Comparison of ENCODE assay signal across 22 cellular contexts in genomic region chr2:234565842-234566619, GRCh38.
A peak's percentile ranks its signal among the peaks of the same experiment; 100 is the strongest.
DNase-seq lines count a peak whose midpoint lies in the region; ATAC-seq, FAIRE-seq and TF ChIP-seq lines count a peak whose summit lies in the region.
"Had no signal": no experiment of that assay in that cellular context is flagged by ENCODE, and none has a peak within 500 bp of the region (broad histone marks: within the 10 kb centered on the region; RNA-seq: fewer than 3 reads in every experiment).

No MANE protein-coding gene starts in this region.

- H3K4me3 Mint-ChIP-seq in astrocyte (ENCODE audit: unreplicated experiment) (no peak overlapping the region), naive B cell (peak overlapping the region in 3 of 8 donors; percentile 31 to 65 (median 58))
- peak overlapping the region in 1 of 2 donors; percentile 70 for H3K4me3 Mint-ChIP-seq in stimulated activated naive B cell treated with anti-CD40 and anti-IgM and Interleukin-4, amounts not matched to agents 10 μg/mL and 1 μg/mL and 100 μg/mL, for 72 hours
- H3K4me3 Mint-ChIP-seq: CD4-positive, alpha-beta T cell had no signal

- no peak for ATAC-seq in naive B cell (ENCODE audit: low read depth in 2 of 2)
- peak in 1 of 2 donors; percentile 23 for ATAC-seq in stimulated activated naive B cell treated with anti-CD40 and anti-IgM and Interleukin-4, amounts not matched to agents 10 μg/mL and 1 μg/mL and 100 μg/mL, for 72 hours (replicated peaks)
- no peak for ATAC-seq in GM18907 (IDR thresholded peaks at IDR 0.05; ENCODE audit: unreplicated experiment)
- ATAC-seq in HG03342 (IDR thresholded peaks at IDR 0.05; ENCODE audit: unreplicated experiment) = no peak
- ATAC-seq: K562, Right ventricle myocardium inferior had no signal

- H3K4me3 ChIP-seq in HEK293 (ENCODE audit: low read depth, low read length) (no peak overlapping the region), astrocyte (ENCODE audit: insufficient read depth, low read depth, low read length) (no peak overlapping the region)
- H3K4me3 ChIP-seq: GM23248, HAP-1, K562 had no signal

- H3K27ac Mint-ChIP-seq in astrocyte (ENCODE audit: unreplicated experiment) (peak overlapping the region; percentile 50), naive B cell (peak overlapping the region in 4 of 6 donors; percentile 14 to 81 (median 40))
- H3K27ac Mint-ChIP-seq in stimulated activated naive B cell treated with anti-CD40 and anti-IgM and Interleukin-4, amounts not matched to agents 10 μg/mL and 1 μg/mL and 100 μg/mL, for 72 hours = peak overlapping the region; percentile 98
- H3K27ac Mint-ChIP-seq: CD4-positive, alpha-beta T cell had no signal

- H3K4me1 Mint-ChIP-seq in astrocyte (ENCODE audit: low read depth, unreplicated experiment) = peaks cover 39% of the 10 kb centered on the region
- peaks cover 51 to 65% (median 64%) of the 10 kb centered on the region in 3 donors for H3K4me1 Mint-ChIP-seq in naive B cell
- H3K4me1 Mint-ChIP-seq in stimulated activated naive B cell treated with anti-CD40 and anti-IgM and Interleukin-4, amounts not matched to agents 10 μg/mL and 1 μg/mL and 100 μg/mL, for 72 hours = peaks cover 50 to 65% of the 10 kb centered on the region in 2 donors

- H3K36me3 Mint-ChIP-seq in astrocyte (ENCODE audit: low read depth, unreplicated experiment) (no peaks in the 10 kb centered on the region), naive B cell (no peaks in the 10 kb centered on the region)
- peaks cover 1 to 13% of the 10 kb centered on the region in 2 donors for H3K36me3 Mint-ChIP-seq in stimulated activated naive B cell treated with anti-CD40 and anti-IgM and Interleukin-4, amounts not matched to agents 10 μg/mL and 1 μg/mL and 100 μg/mL, for 72 hours

- POLR2A ChIA-PET in HEK293 (lab: Yijun Ruan, JAX) = no interaction called here

- H3K36me3 ChIP-seq in HEK293 (ENCODE audit: control insufficient read depth in 2 of 2, insufficient read depth in 1 of 2, low read length in 2 of 2) (no peaks in the 10 kb centered on the region), astrocyte (ENCODE audit: insufficient read depth, low read length) (no peaks in the 10 kb centered on the region)
- H3K36me3 ChIP-seq: HAP-1 had no signal

- H2AFZ ChIP-seq in astrocyte (ENCODE audit: low read depth, low read length) = peak overlapping the region; percentile 32
- H2AFZ ChIP-seq: GM23248 had no signal

- H3K4me2 ChIP-seq in astrocyte (ENCODE audit: low read length) = no peak overlapping the region
- H3K4me2 ChIP-seq: SK-N-SH had no signal

- no peak overlapping the region for H3K9ac ChIP-seq in astrocyte (ENCODE audit: low read length)
- H3K9ac ChIP-seq: SK-N-SH had no signal

- no peaks in the 10 kb centered on the region for H4K20me1 ChIP-seq in astrocyte (ENCODE audit: insufficient read depth, low read length)

- CTCF ChIA-PET in HEK293 (lab: Yijun Ruan, JAX) = interaction anchor here (0.6 to 2.6 kb wide), 6 partner anchors 10 to 724 kb away, joined by 3 to 9 read pairs (median 3); no protein-coding TSS in a partner anchor

- H3K27ac ChIP-seq in HEK293 (ENCODE audit: extremely low read depth, low read depth, low read length) = no peak overlapping the region
- no peak overlapping the region for H3K27ac ChIP-seq in astrocyte (ENCODE audit: low read depth, low read length)
- H3K27ac ChIP-seq: GM23248 had no signal

- H3K27me3 Mint-ChIP-seq in astrocyte (ENCODE audit: low read depth, unreplicated experiment) = no peaks in the 10 kb centered on the region
- no peaks in the 10 kb centered on the region for H3K27me3 Mint-ChIP-seq in naive B cell
- H3K27me3 Mint-ChIP-seq in stimulated activated naive B cell treated with anti-CD40 and anti-IgM and Interleukin-4, amounts not matched to agents 10 μg/mL and 1 μg/mL and 100 μg/mL, for 72 hours = no peaks in the 10 kb centered on the region

- no peaks in the 10 kb centered on the region for H3K27me3 ChIP-seq in astrocyte (ENCODE audit: insufficient read depth, low read length)

- H3K9me3 ChIP-seq in HEK293 (ENCODE audit: control insufficient read depth, insufficient read depth, low read depth, low read length) = no peaks in the 10 kb centered on the region
- no peaks in the 10 kb centered on the region for H3K9me3 ChIP-seq in astrocyte (ENCODE audit: insufficient read depth, low read depth, low read length)
- H3K9me3 ChIP-seq: Caco-2, HAP-1, SK-N-SH had no signal

- FAIRE-seq in astrocyte (lab: Jason Lieb, UNC) = no peak
- FAIRE-seq: K562, RCC 7860 had no signal

- no peaks in the 10 kb centered on the region for H3K79me2 ChIP-seq in astrocyte (ENCODE audit: insufficient read depth, low read length)

- DNase-seq in astrocyte (ENCODE audit: low read depth) = no peak
- no peak for DNase-seq in naive B cell
- DNase-seq in stimulated activated naive B cell treated with anti-CD40 and anti-IgM and Interleukin-4, amounts not matched to agents 10 μg/mL and 1 μg/mL and 100 μg/mL, for 72 hours = no peak
- no peak for DNase-seq in AG20443 (ENCODE audit: low spot score)
- DNase-seq: ACHN; AML-193; Caco-2; CD4-positive, alpha-beta T cell; GF-D8; GM23248; NCI-H187; NCI-H2107; NCI-H510A treated with DMSO at 0.1 percent for 48 hours; NCI-H774 had no signal

- H3K9me3 Mint-ChIP-seq in astrocyte (ENCODE audit: unreplicated experiment) (no peaks in the 10 kb centered on the region), naive B cell (no peaks in the 10 kb centered on the region)
- H3K9me3 Mint-ChIP-seq in stimulated activated naive B cell treated with anti-CD40 and anti-IgM and Interleukin-4, amounts not matched to agents 10 μg/mL and 1 μg/mL and 100 μg/mL, for 72 hours = peaks cover 3 to 7% of the 10 kb centered on the region in 2 donors
- H3K9me3 Mint-ChIP-seq: CD4-positive, alpha-beta T cell had no signal

- H3K4me1 ChIP-seq in HEK293 (ENCODE audit: control insufficient read depth, insufficient read depth, low read length) = no peaks in the 10 kb centered on the region
- peaks cover 5% of the 10 kb centered on the region for H3K4me1 ChIP-seq in astrocyte (ENCODE audit: insufficient read depth, low read length)
- H3K4me1 ChIP-seq: Caco-2 had no signal

- TF ChIP-seq CTCF in HEK293 (tag by site-specific recombination; IDR thresholded peaks at IDR 0.05) = no peak
- no peak for TF ChIP-seq CTCF in astrocyte (IDR thresholded peaks at IDR 0.05; ENCODE audit: insufficient read depth, low read depth, low read length)

TF ChIP-seq in HEK293, 187 proteins besides CTCF, POLR2A, EP300 and RAD21:
- TF ChIP-seq ZNF639 (tag by site-specific recombination; IDR thresholded peaks at IDR 0.05) = no peak
- TF ChIP-seq ZSCAN16 (tag by site-specific recombination; IDR thresholded peaks at IDR 0.05) = no peak
- peak; percentile 82; the same call in 1 of the 2 replicates for TF ChIP-seq ZNF362 (tag by site-specific recombination; IDR thresholded peaks at IDR 0.05)

Comparison
In these comparisons a context has a peak if more than half of its experiments do, and no peak if none do; other contexts are left out.
1. H3K27ac Mint-ChIP-seq: peak in every context shown above with its lines; median percentile 98 in stimulated activated naive B cell treated with anti-CD40 and anti-IgM and Interleukin-4, amounts not matched to agents 10 μg/mL and 1 μg/mL and 100 μg/mL, for 72 hours; 50 in astrocyte; 40 in naive B cell.